ENCODE assay signal across 9 cellular contexts in genomic region chr5:177362102-177362868, GRCh38. TPM values are rescaled to one million over a fixed set of nuclear protein-coding genes. Genes with fewer than 3 reads are reported as not detected.
DNase-seq lines count a peak whose midpoint lies in the region; ATAC-seq, FAIRE-seq and TF ChIP-seq lines count a peak whose summit lies in the region.
"Had no signal": no experiment of that assay in that cellular context is flagged by ENCODE, and none has a peak within 500 bp of the region (broad histone marks: within the 10 kb centered on the region; RNA-seq: fewer than 3 reads in every experiment).

No MANE protein-coding gene starts in this region.

- H3K27me3 Mint-ChIP-seq in osteocyte (ENCODE audit: unreplicated experiment): peaks cover 12% of the 10 kb centered on the region

- H3K9me3 ChIP-seq in SU-DHL-6 (ENCODE audit: insufficient read depth, low read length): no peaks in the 10 kb centered on the region

- H3K79me2 ChIP-seq in SU-DHL-6 (ENCODE audit: insufficient read depth, low read length): no peaks in the 10 kb centered on the region

- no peaks in the 10 kb centered on the region for H3K9me3 Mint-ChIP-seq in osteocyte (ENCODE audit: unreplicated experiment)

- no peaks in the 10 kb centered on the region for H3K9me2 ChIP-seq in SU-DHL-6 (replicated peaks; ENCODE audit: insufficient read depth, low read length)

- H3K27ac Mint-ChIP-seq in osteocyte (ENCODE audit: unreplicated experiment): no peak overlapping the region

- DNase-seq in GM18507 (ENCODE audit: extremely low spot score, insufficient read length, low read depth) (no peak), osteocyte (ENCODE audit: extremely low spot score, unreplicated experiment) (no peak), cerebellar nuclear complex (lab: John Stamatoyannopoulos, UW) (no peak)
- DNase-seq in effector CD4-positive, alpha-beta T cell: peak; percentile 38
- no peak for DNase-seq in stimulated activated naive CD4-positive, alpha-beta T cell treated with Interleukin-2 at 50 U/mL for 16 hours (lab: John Stamatoyannopoulos, UW)

- no peaks in the 10 kb centered on the region for H3K27me3 ChIP-seq in SU-DHL-6 (ENCODE audit: low read length)

- no peaks in the 10 kb centered on the region for H3K36me3 Mint-ChIP-seq in osteocyte (ENCODE audit: unreplicated experiment)

- peaks cover 10% of the 10 kb centered on the region; the same call in 1 of the 2 replicates for H3F3A ChIP-seq in SU-DHL-6 (ENCODE audit: insufficient read depth)

- TF ChIP-seq CTCF in SU-DHL-6 (IDR thresholded peaks at IDR 0.05; ENCODE audit: insufficient read depth, low read length, poor library complexity, severe bottlenecking) (no peak), osteocyte (IDR thresholded peaks at IDR 0.05) (no peak)

- peak overlapping the region; percentile 47; the same call in 1 of the 2 replicates for H3K27ac ChIP-seq in SU-DHL-6 (ENCODE audit: low read depth, low read length)

- ATAC-seq in HG03342 (IDR thresholded peaks at IDR 0.05; ENCODE audit: unreplicated experiment) (no peak), HG02571 (IDR thresholded peaks at IDR 0.05; ENCODE audit: unreplicated experiment) (no peak)

- no peak overlapping the region for H3K4me3 ChIP-seq in SU-DHL-6 (ENCODE audit: insufficient read depth, low read length, poor library complexity, severe bottlenecking)

- peak overlapping the region; percentile 46 for H3K4me2 ChIP-seq in SU-DHL-6 (ENCODE audit: low read depth, low read length, poor library complexity, severe bottlenecking)

- H3K4me3 Mint-ChIP-seq in osteocyte (ENCODE audit: unreplicated experiment): peak overlapping the region; percentile 71

- no peaks in the 10 kb centered on the region for H3K36me3 ChIP-seq in SU-DHL-6 (ENCODE audit: low read length)

- H2AFZ ChIP-seq in SU-DHL-6 (ENCODE audit: low read depth, low read length, severe bottlenecking): no peak overlapping the region

- peak overlapping the region; percentile 9; the same call in 1 of the 2 replicates for H3K9ac ChIP-seq in SU-DHL-6 (ENCODE audit: low read length)

- peaks cover 16% of the 10 kb centered on the region for H3K4me1 Mint-ChIP-seq in osteocyte (ENCODE audit: unreplicated experiment)

- FAIRE-seq in GM18507 (lab: Jason Lieb, UNC): peak; percentile 35

- H4K20me1 ChIP-seq in SU-DHL-6 (ENCODE audit: low read depth, low read length): no peaks in the 10 kb centered on the region

RNA-seq across cellular contexts. Expression of gene RGS14, which starts 4.6 kb away (rescaled TPM):
- total RNA-seq in osteocyte: 6.2 and 7.4 TPM in 2 replicates

RNA-seq across cellular contexts. Expression of gene LMAN2, which starts 10.8 kb away (rescaled TPM):
- 102 and 109 TPM in 2 replicates for total RNA-seq in osteocyte

RNA-seq across cellular contexts. Expression of gene SLC34A1, which starts 21.9 kb away (rescaled TPM):
- not detected in 2 replicates for total RNA-seq in osteocyte
- total RNA-seq: left cardiac atrium had no signal

RNA-seq across cellular contexts. Expression of gene PFN3, which starts 38.2 kb away (rescaled TPM):
- not detected in 2 replicates for total RNA-seq in osteocyte
- total RNA-seq: left cardiac atrium had no signal

RNA-seq across cellular contexts. Expression of gene F12, which starts 47.1 kb away (rescaled TPM):
- total RNA-seq in osteocyte: 1.0 and 1.5 TPM in 2 replicates
